In genomic region chr12:131153016-131153415, GRCh38 we compare ENCODE assay signal across 19 cellular contexts.
"Had no signal": no experiment of that assay in that cellular context is flagged by ENCODE, and none has a peak within 500 bp of the region (broad histone marks: within the 10 kb centered on the region; RNA-seq: fewer than 3 reads in every experiment).

No MANE protein-coding gene starts in this region.

- H3K4me3 Mint-ChIP-seq: mesothelial cell of epicardium, naive B cell had no signal

- H3K4me1 Mint-ChIP-seq: mesothelial cell of epicardium had no signal

- DNase-seq: dermis blood vessel endothelial cell; dorsolateral prefrontal cortex; effector CD4-positive, alpha-beta T cell; effector memory CD4-positive, alpha-beta T cell; esophagus squamous epithelium; foreskin fibroblast; foreskin melanocyte; gastrocnemius medialis; glutamatergic neuron; heart right ventricle; hippocampal formation; left cardiac atrium; left lung; left ventricle myocardium superior; lower lobe of right lung; mesenchymal stem cell; mucosa of descending colon; naive B cell had no signal

- H3K27ac Mint-ChIP-seq: mesothelial cell of epicardium, naive B cell had no signal

- H3K36me3 Mint-ChIP-seq: mesothelial cell of epicardium had no signal
